ENCODE assay signal across 9 cellular contexts in the genomic region with DNA sequence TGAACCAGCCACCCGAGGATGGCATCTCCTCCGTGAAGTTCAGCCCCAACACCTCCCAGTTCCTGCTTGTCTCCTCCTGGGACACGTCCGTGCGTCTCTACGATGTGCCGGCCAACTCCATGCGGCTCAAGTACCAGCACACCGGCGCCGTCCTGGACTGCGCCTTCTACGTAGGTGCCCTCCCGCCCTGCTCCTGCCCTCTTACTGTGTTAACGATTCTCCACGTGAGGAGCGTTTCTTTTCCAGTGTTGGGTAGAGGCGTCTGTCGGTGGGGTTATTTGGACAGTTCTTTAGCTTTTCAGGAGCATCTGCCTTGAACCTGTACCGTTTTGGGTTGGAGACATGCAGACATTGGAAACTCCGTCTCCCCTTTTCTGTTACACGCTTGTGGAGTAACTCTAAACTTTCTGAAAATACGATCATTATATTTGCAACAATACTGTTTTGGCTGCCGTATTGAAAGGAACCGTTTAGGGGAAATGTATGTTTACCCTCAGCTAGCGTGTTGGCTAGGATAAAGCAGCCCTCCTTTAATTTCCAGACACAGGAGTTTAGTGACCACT. TPM values are rescaled to one million over a fixed set of nuclear protein-coding genes. Genes with fewer than 3 reads are reported as not detected.
DNase-seq lines count a peak whose midpoint lies in the region; ATAC-seq lines count a peak whose summit lies in the region.
"Had no signal": no experiment of that assay in that cellular context is flagged by ENCODE, and none has a peak within 500 bp of the region (broad histone marks: within the 10 kb centered on the region; RNA-seq: fewer than 3 reads in every experiment).

No MANE protein-coding gene starts in this region.

- POLR2A ChIA-PET in CD8-positive, alpha-beta memory T cell (lab: Charles Lee): interaction anchor here (1.6 kb wide), 1 partner anchor 86 kb away, joined by 7 read pairs; no protein-coding TSS in a partner anchor

- H3K27ac ChIP-seq in CD8-positive, alpha-beta memory T cell (ENCODE audit: low read depth, low read length): peak overlapping the region; percentile 88
- no peak overlapping the region for H3K27ac ChIP-seq in iPS DF 6.9 (ENCODE audit: low read length)

- peaks cover 69 to 80% (median 79%) of the 10 kb centered on the region in 3 donors for H3K4me1 Mint-ChIP-seq in CD8-positive, alpha-beta memory T cell
- H3K4me1 Mint-ChIP-seq in activated T-helper 2 cell treated with anti-CD3 and anti-CD28 coated beads, Interferon-gamma antibody, Interleukin-2, Interleukin-4, amounts not matched to agents 10 μg/mL and 5 μg/mL and 100 μg/mL, durations not matched to agents 14 hours and 24 hours and 36 hours (ENCODE audit: low read depth): peaks cover 62% of the 10 kb centered on the region
- peaks cover 60% of the 10 kb centered on the region for H3K4me1 Mint-ChIP-seq in stimulated activated effector memory CD8-positive, alpha-beta T cell treated with anti-CD3 and anti-CD28 coated beads, Interleukin-12 subunit alpha, Interleukin-12 subunit beta, amount 100 ng/mL, for 72 hours

- H3K9me3 Mint-ChIP-seq in CD8-positive, alpha-beta memory T cell: no peaks in the 10 kb centered on the region
- no peaks in the 10 kb centered on the region for H3K9me3 Mint-ChIP-seq in activated T-helper 2 cell treated with anti-CD3 and anti-CD28 coated beads, Interferon-gamma antibody, Interleukin-2, Interleukin-4, amounts not matched to agents 10 μg/mL and 5 μg/mL and 100 μg/mL, durations not matched to agents 14 hours and 24 hours and 36 hours
- no peaks in the 10 kb centered on the region for H3K9me3 Mint-ChIP-seq in stimulated activated effector memory CD8-positive, alpha-beta T cell treated with anti-CD3 and anti-CD28 coated beads, Interleukin-12 subunit alpha, Interleukin-12 subunit beta, amount 100 ng/mL, for 72 hours

- DNase-seq in CD8-positive, alpha-beta memory T cell: no peak
- no peak for DNase-seq in activated T-helper 2 cell treated with anti-CD3 and anti-CD28 coated beads, Interferon-gamma antibody, Interleukin-2, Interleukin-4, amounts not matched to agents 10 μg/mL and 5 μg/mL and 100 μg/mL, durations not matched to agents 14 hours and 24 hours and 36 hours (ENCODE audit: low spot score)
- DNase-seq in iPS DF 6.9 (ENCODE audit: low read depth, low spot score) (no peak), T-helper 9 cell (no peak), NCI-H1048 (lab: John Stamatoyannopoulos, UW) (no peak)
- no peak for DNase-seq in stimulated activated effector memory CD8-positive, alpha-beta T cell treated with anti-CD3 and anti-CD28 coated beads, Interleukin-12 subunit alpha, Interleukin-12 subunit beta, amount 100 ng/mL, for 72 hours (ENCODE audit: low spot score in 2 of 2)

- WGBS in iPS DF 6.9 (ENCODE audit: insufficient coverage, insufficient read length): no CpG with 5 or more reads among the region's 26 CpGs

- peak overlapping the region; percentile 72 to 100 (median 92) for H3K27ac Mint-ChIP-seq in CD8-positive, alpha-beta memory T cell
- peak overlapping the region; percentile 89 for H3K27ac Mint-ChIP-seq in activated T-helper 2 cell treated with anti-CD3 and anti-CD28 coated beads, Interferon-gamma antibody, Interleukin-2, Interleukin-4, amounts not matched to agents 10 μg/mL and 5 μg/mL and 100 μg/mL, durations not matched to agents 14 hours and 24 hours and 36 hours
- H3K27ac Mint-ChIP-seq in stimulated activated effector memory CD8-positive, alpha-beta T cell treated with anti-CD3 and anti-CD28 coated beads, Interleukin-12 subunit alpha, Interleukin-12 subunit beta, amount 100 ng/mL, for 72 hours: peak overlapping the region; percentile 100

- H3K4me3 ChIP-seq in CD8-positive, alpha-beta memory T cell (ENCODE audit: low read length): peak overlapping the region; percentile 82
- peak overlapping the region; percentile 93; the same call in 1 of the 2 replicates for H3K4me3 ChIP-seq in iPS DF 6.9 (ENCODE audit: low read length)

- H3K36me3 Mint-ChIP-seq in CD8-positive, alpha-beta memory T cell: peaks cover 9 to 46% (median 16%) of the 10 kb centered on the region in 3 donors
- peaks cover 60% of the 10 kb centered on the region for H3K36me3 Mint-ChIP-seq in activated T-helper 2 cell treated with anti-CD3 and anti-CD28 coated beads, Interferon-gamma antibody, Interleukin-2, Interleukin-4, amounts not matched to agents 10 μg/mL and 5 μg/mL and 100 μg/mL, durations not matched to agents 14 hours and 24 hours and 36 hours (ENCODE audit: low read depth)
- H3K36me3 Mint-ChIP-seq in stimulated activated effector memory CD8-positive, alpha-beta T cell treated with anti-CD3 and anti-CD28 coated beads, Interleukin-12 subunit alpha, Interleukin-12 subunit beta, amount 100 ng/mL, for 72 hours: peaks cover 71% of the 10 kb centered on the region

- peak overlapping the region; percentile 94 to 100 (median 99) for H3K4me3 Mint-ChIP-seq in CD8-positive, alpha-beta memory T cell
- peak overlapping the region; percentile 99 for H3K4me3 Mint-ChIP-seq in activated T-helper 2 cell treated with anti-CD3 and anti-CD28 coated beads, Interferon-gamma antibody, Interleukin-2, Interleukin-4, amounts not matched to agents 10 μg/mL and 5 μg/mL and 100 μg/mL, durations not matched to agents 14 hours and 24 hours and 36 hours (ENCODE audit: low read depth)
- peak overlapping the region; percentile 99 for H3K4me3 Mint-ChIP-seq in stimulated activated effector memory CD8-positive, alpha-beta T cell treated with anti-CD3 and anti-CD28 coated beads, Interleukin-12 subunit alpha, Interleukin-12 subunit beta, amount 100 ng/mL, for 72 hours

- CTCF ChIA-PET in CD8-positive, alpha-beta memory T cell (lab: Charles Lee): interaction anchor here (1.1 to 1.5 kb wide), 2 partner anchors 12 to 22 kb away, joined by 4 to 6 read pairs; no protein-coding TSS in a partner anchor

- peaks cover 75% of the 10 kb centered on the region for H3K4me1 ChIP-seq in CD8-positive, alpha-beta memory T cell (ENCODE audit: insufficient read depth, low read length)
- peaks cover 5% of the 10 kb centered on the region; the same call in 1 of the 2 replicates for H3K4me1 ChIP-seq in iPS DF 6.9 (ENCODE audit: control insufficient read depth, insufficient read depth, low read length)

- no peaks in the 10 kb centered on the region for H3K9me3 ChIP-seq in CD8-positive, alpha-beta memory T cell (ENCODE audit: low read length)
- H3K9me3 ChIP-seq in iPS DF 6.9 (ENCODE audit: control insufficient read depth, insufficient read depth, low read length): no peaks in the 10 kb centered on the region

- intact Hi-C loops in activated T-helper 2 cell treated with anti-CD3 and anti-CD28 coated beads, Interferon-gamma antibody, Interleukin-2, Interleukin-4, amounts not matched to agents 10 μg/mL and 5 μg/mL and 100 μg/mL, durations not matched to agents 14 hours and 24 hours and 36 hours (cut with micrococcal nuclease): loop anchor here (1.0 to 5.0 kb wide), 7 partner anchors 132 to 1762 kb away; a partner anchor contains a TSS

- H3K27me3 Mint-ChIP-seq in CD8-positive, alpha-beta memory T cell: peaks cover 10 to 21% of the 10 kb centered on the region in 2 donors
- H3K27me3 Mint-ChIP-seq in activated T-helper 2 cell treated with anti-CD3 and anti-CD28 coated beads, Interferon-gamma antibody, Interleukin-2, Interleukin-4, amounts not matched to agents 10 μg/mL and 5 μg/mL and 100 μg/mL, durations not matched to agents 14 hours and 24 hours and 36 hours (ENCODE audit: low read depth): peaks cover 19% of the 10 kb centered on the region

- H3K36me3 ChIP-seq in CD8-positive, alpha-beta memory T cell (ENCODE audit: insufficient read depth, low read length): peaks cover 10% of the 10 kb centered on the region
- H3K36me3 ChIP-seq in iPS DF 6.9 (ENCODE audit: control insufficient read depth, insufficient read depth, low read length): peaks cover 6% of the 10 kb centered on the region; the same call in 1 of the 2 replicates

- ATAC-seq in GM19463 (IDR thresholded peaks at IDR 0.05; ENCODE audit: unreplicated experiment) (peak; percentile 12), HG03521 (IDR thresholded peaks at IDR 0.05; ENCODE audit: unreplicated experiment) (peak; percentile 11)
- peak; percentile 7 for ATAC-seq in stimulated activated effector memory CD8-positive, alpha-beta T cell treated with anti-CD3 and anti-CD28 coated beads, Interleukin-12 subunit alpha, Interleukin-12 subunit beta, amount 100 ng/mL, for 72 hours

- peaks cover 18% of the 10 kb centered on the region for H3K27me3 ChIP-seq in CD8-positive, alpha-beta memory T cell (ENCODE audit: insufficient read depth, low read length, poor library complexity, severe bottlenecking)
- H3K27me3 ChIP-seq in iPS DF 6.9 (ENCODE audit: control insufficient read depth, insufficient read depth, low read length): peaks cover 9% of the 10 kb centered on the region; the same call in 1 of the 2 replicates

RNA-seq across cellular contexts. Expression of a gene that starts 0.8 kb away (rescaled TPM):
- total RNA-seq in CD8-positive, alpha-beta memory T cell: 100 to 1,000 TPM; 254 to 255 TPM
- polyA plus RNA-seq in CD8-positive, alpha-beta memory T cell: 231 TPM
- 194 and 210 TPM in 2 replicates for total RNA-seq in activated T-helper 2 cell treated with anti-CD3 and anti-CD28 coated beads, Interferon-gamma antibody, Interleukin-2, Interleukin-4, amounts not matched to agents 10 μg/mL and 5 μg/mL and 100 μg/mL, durations not matched to agents 14 hours and 24 hours and 36 hours

RNA-seq across cellular contexts. Expression of a gene that starts 7.1 kb away (rescaled TPM):
- total RNA-seq in CD8-positive, alpha-beta memory T cell: not detected
- polyA plus RNA-seq in CD8-positive, alpha-beta memory T cell: not detected
- total RNA-seq in activated T-helper 2 cell treated with anti-CD3 and anti-CD28 coated beads, Interferon-gamma antibody, Interleukin-2, Interleukin-4, amounts not matched to agents 10 μg/mL and 5 μg/mL and 100 μg/mL, durations not matched to agents 14 hours and 24 hours and 36 hours: not detected in 2 replicates
- total RNA-seq: temporal lobe had no signal

RNA-seq across cellular contexts. Expression of a gene that starts 19.3 kb away (rescaled TPM):
- not detected for total RNA-seq in CD8-positive, alpha-beta memory T cell
- polyA plus RNA-seq in CD8-positive, alpha-beta memory T cell: not detected
- not detected in 2 replicates for total RNA-seq in activated T-helper 2 cell treated with anti-CD3 and anti-CD28 coated beads, Interferon-gamma antibody, Interleukin-2, Interleukin-4, amounts not matched to agents 10 μg/mL and 5 μg/mL and 100 μg/mL, durations not matched to agents 14 hours and 24 hours and 36 hours
- total RNA-seq: temporal lobe had no signal
